1 cellular context compared by ENCODE assay signal in genomic region chr6:110815260-110816109, GRCh38.
TF ChIP-seq lines count a peak whose summit lies in the region.

CDK19 (minus strand) TSS chr6:110815469; CDS start chr6:110815136, 333 bp downstream.

TF ChIP-seq in HepG2, 621 proteins besides CTCF, POLR2A, EP300 and RAD21 (continued from another document and continues in another):
- TF ChIP-seq NFAT5 (CRISPR knock-in tag; IDR thresholded peaks at IDR 0.05) (no peak), THAP8 (CRISPR knock-in tag; IDR thresholded peaks at IDR 0.05; ENCODE audit: borderline replicate concordance) (no peak), ZNF260 (CRISPR knock-in tag; IDR thresholded peaks at IDR 0.05; ENCODE audit: borderline replicate concordance, low read depth) (no peak), SPEN (CRISPR knock-in tag; IDR thresholded peaks at IDR 0.05; ENCODE audit: low read depth) (peak; percentile 67; the same call in 1 of the 2 replicates), FOXP1 (IDR thresholded peaks at IDR 0.05) (no peak), FOXP1 (CRISPR knock-in tag; IDR thresholded peaks at IDR 0.05) (no peak; the same call in 1 of the 2 replicates), SKIL (CRISPR knock-in tag; IDR thresholded peaks at IDR 0.05; ENCODE audit: borderline replicate concordance) (0 out of 2 replicates have a peak, but pooled peaks have one; percentile 26), SRF (IDR thresholded peaks at IDR 0.05; ENCODE audit: low read depth, low read length) (0 out of 2 replicates have a peak, but pooled peaks have one; percentile 6), DNMT3B (CRISPR knock-in tag; conservative IDR thresholded peaks at IDR 0.05) (no peak), FOXO4 (CRISPR knock-in tag; conservative IDR thresholded peaks at IDR 0.05) (0 out of 2 replicates have a peak, but pooled peaks have one; percentile 80), JARID2 (CRISPR knock-in tag; IDR thresholded peaks at IDR 0.05; ENCODE audit: insufficient replicate concordance) (no peak), ZNF362 (CRISPR knock-in tag; IDR thresholded peaks at IDR 0.05; ENCODE audit: borderline replicate concordance) (no peak; the same call in 1 of the 2 replicates), ZNF891 (CRISPR knock-in tag; IDR thresholded peaks at IDR 0.05) (0 out of 2 replicates have a peak, but pooled peaks have one; percentile 49), ZBTB39 (CRISPR knock-in tag; IDR thresholded peaks at IDR 0.05) (no peak; the same call in 1 of the 2 replicates), WIZ (CRISPR knock-in tag; IDR thresholded peaks at IDR 0.05) (no peak), ZBTB34 (CRISPR knock-in tag; IDR thresholded peaks at IDR 0.05) (no peak), ZNF318 (CRISPR knock-in tag; IDR thresholded peaks at IDR 0.05) (0 out of 2 replicates have a peak, but pooled peaks have one; percentile 39), NCOA1 (CRISPR knock-in tag; IDR thresholded peaks at IDR 0.05) (0 out of 2 replicates have a peak, but pooled peaks have one; percentile 26), RELA (CRISPR knock-in tag; IDR thresholded peaks at IDR 0.05) (no peak)
